20 cellular contexts compared by ENCODE assay signal in the genomic region with DNA sequence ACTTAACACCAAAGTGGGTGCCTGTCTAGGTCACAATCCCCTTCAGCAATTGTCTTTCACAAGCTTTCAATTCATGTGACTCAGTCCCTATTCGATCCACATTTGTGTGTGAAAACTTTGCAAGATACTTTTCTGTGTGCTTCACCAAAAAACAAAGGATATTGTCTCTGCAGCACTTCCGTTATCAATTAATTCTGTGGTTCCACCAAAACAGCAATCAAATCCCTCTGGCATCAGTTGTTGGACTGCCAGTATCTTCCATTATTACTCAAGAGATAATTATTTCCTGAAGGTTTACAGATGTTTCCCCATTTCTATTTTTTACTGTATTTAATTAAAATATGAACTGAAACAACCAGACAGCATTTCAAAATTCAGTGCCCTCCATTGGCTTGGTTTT.
"Had no signal": no experiment of that assay in that cellular context is flagged by ENCODE, and none has a peak within 500 bp of the region (broad histone marks: within the 10 kb centered on the region; RNA-seq: fewer than 3 reads in every experiment).

No MANE protein-coding gene starts in this region.

- H2AFZ ChIP-seq: hepatocyte, neural progenitor cell had no signal

- H3K9me3 ChIP-seq: suprapubic skin, tibial nerve had no signal

- H3K4me1 ChIP-seq: left lung, stomach, suprapubic skin, tibial nerve had no signal

- H3K27me3 ChIP-seq: hepatocyte, left lung, neural progenitor cell, stomach, suprapubic skin, tibial nerve had no signal

- H3K9ac ChIP-seq: neural progenitor cell had no signal

- DNase-seq: activated CD4-positive, alpha-beta T cell treated with anti-CD3 and anti-CD28 coated beads for 1 hour; activated naive CD4-positive, alpha-beta T cell; activated T-cell treated with anti-CD3 and anti-CD28 coated beads, Interleukin-2, amount 50 U/mL, for 1 hour; amygdala; cerebellar nuclear complex; glutamatergic neuron; immature natural killer cell; left lung; naive thymus-derived CD8-positive, alpha-beta T cell; posterior cingulate gyrus; small intestine; stimulated activated CD4-positive, alpha-beta T cell treated with anti-CD3 and anti-CD28 coated beads, Interleukin-15, amount 100 ng/mL, for 24 hours; stomach; WERI-Rb-1 had no signal

- H3K4me2 ChIP-seq: hepatocyte, neural progenitor cell had no signal

- H3K27ac ChIP-seq: coronary artery, hepatocyte, left lung, neural progenitor cell, stomach, suprapubic skin, tibial nerve, WERI-Rb-1 had no signal

- H3K4me3 ChIP-seq: coronary artery, hepatocyte, left lung, lung, neural progenitor cell, stomach, suprapubic skin, tibial nerve had no signal

- H3K79me2 ChIP-seq: hepatocyte had no signal

- H3K36me3 ChIP-seq: left lung, neural progenitor cell, stomach, suprapubic skin, tibial nerve, WERI-Rb-1 had no signal
